ENCODE assay signal across 1 cellular context in genomic region chr7:74475243-74475986, GRCh38.
TF ChIP-seq lines count a peak whose summit lies in the region.

No MANE protein-coding gene starts in this region.

TF ChIP-seq in GM23338, 12 proteins besides CTCF, POLR2A, EP300 and RAD21 (continued from another document):
- TF ChIP-seq ZNF462 (CRISPR knock-in tag; IDR thresholded peaks at IDR 0.05): no peak
- TF ChIP-seq CREB1 (CRISPR knock-in tag; IDR thresholded peaks at IDR 0.05; ENCODE audit: low read depth): no peak
TF ChIP-seq in GM23338: peak in this region for 0.
